13 cellular contexts compared by ENCODE assay signal in genomic region chr11:8055111-8055835, GRCh38. TPM values are rescaled to one million over a fixed set of nuclear protein-coding genes. Genes with fewer than 3 reads are reported as not detected.
DNase-seq lines count a peak whose midpoint lies in the region; ATAC-seq, FAIRE-seq and TF ChIP-seq lines count a peak whose summit lies in the region.
"Had no signal": no experiment of that assay in that cellular context is flagged by ENCODE, and none has a peak within 500 bp of the region (broad histone marks: within the 10 kb centered on the region; RNA-seq: fewer than 3 reads in every experiment).

No MANE protein-coding gene starts in this region.

- no peak for DNase-seq in activated T-cell treated with anti-CD3 and anti-CD28 coated beads, Interleukin-2, amount 50 U/mL, for 72 hours
- DNase-seq in activated T-cell treated with anti-CD3 and anti-CD28 coated beads, Interleukin-2, amount 50 U/mL, for 24 hours, result no peak
- no peak for DNase-seq in activated CD8-positive, alpha-beta T cell treated with anti-CD3 and anti-CD28 coated beads for 36 hours
- no peak for DNase-seq in keratinocyte (ENCODE audit: low read depth, low spot score)
- peak in 1 of 2 donors; percentile 6 for DNase-seq in stimulated activated naive CD8-positive, alpha-beta T cell treated with anti-CD3 and anti-CD28 coated beads, Interleukin-15, amount 100 ng/mL, for 72 hours
- no peak for DNase-seq in glomerular visceral epithelial cell (ENCODE audit: extremely low spot score)
- no peak for DNase-seq in C1 segment of cervical spinal cord (lab: John Stamatoyannopoulos, UW)
- no peak for DNase-seq in RKO (ENCODE audit: low spot score)
- DNase-seq: amniotic stem cell, NCI-H1694 had no signal

- H3K9me3 ChIP-seq in keratinocyte (ENCODE audit: control insufficient read depth, low read depth, low read length), result no peaks in the 10 kb centered on the region
- H3K9me3 ChIP-seq: tibial nerve had no signal

- intact Hi-C loops in activated CD8-positive, alpha-beta T cell treated with anti-CD3 and anti-CD28 coated beads for 36 hours (cut with micrococcal nuclease), result no loop called here

- peak overlapping the region; percentile 51 for H3K27ac Mint-ChIP-seq in activated T-cell treated with anti-CD3 and anti-CD28 coated beads, Interleukin-2, amount 50 U/mL, for 72 hours
- no peak overlapping the region for H3K27ac Mint-ChIP-seq in activated T-cell treated with anti-CD3 and anti-CD28 coated beads, Interleukin-2, amount 50 U/mL, for 24 hours
- no peak overlapping the region for H3K27ac Mint-ChIP-seq in activated CD8-positive, alpha-beta T cell treated with anti-CD3 and anti-CD28 coated beads for 36 hours
- H3K27ac Mint-ChIP-seq in stimulated activated naive CD8-positive, alpha-beta T cell treated with anti-CD3 and anti-CD28 coated beads, Interleukin-15, amount 100 ng/mL, for 72 hours, result peak overlapping the region in 1 of 2 donors; percentile 47

- H3K4me3 Mint-ChIP-seq in activated T-cell treated with anti-CD3 and anti-CD28 coated beads, Interleukin-2, amount 50 U/mL, for 72 hours, result no peak overlapping the region
- no peak overlapping the region for H3K4me3 Mint-ChIP-seq in activated T-cell treated with anti-CD3 and anti-CD28 coated beads, Interleukin-2, amount 50 U/mL, for 24 hours
- no peak overlapping the region for H3K4me3 Mint-ChIP-seq in activated CD8-positive, alpha-beta T cell treated with anti-CD3 and anti-CD28 coated beads for 36 hours
- no peak overlapping the region for H3K4me3 Mint-ChIP-seq in stimulated activated naive CD8-positive, alpha-beta T cell treated with anti-CD3 and anti-CD28 coated beads, Interleukin-15, amount 100 ng/mL, for 72 hours
- H3K4me3 Mint-ChIP-seq: mesothelial cell of epicardium had no signal

- no peaks in the 10 kb centered on the region for H3K9me1 ChIP-seq in keratinocyte (ENCODE audit: control insufficient read depth, extremely low read depth, insufficient read depth, low read length)

- no peaks in the 10 kb centered on the region for H4K20me1 ChIP-seq in keratinocyte (ENCODE audit: control insufficient read depth, extremely low read depth, insufficient read depth, low read length)

- no peak overlapping the region for H3K9ac ChIP-seq in keratinocyte (ENCODE audit: control insufficient read depth, extremely low read depth, insufficient read depth, low read length)

- H3K4me1 Mint-ChIP-seq in activated T-cell treated with anti-CD3 and anti-CD28 coated beads, Interleukin-2, amount 50 U/mL, for 72 hours (ENCODE audit: low read depth), result peaks cover 12% of the 10 kb centered on the region
- H3K4me1 Mint-ChIP-seq in activated T-cell treated with anti-CD3 and anti-CD28 coated beads, Interleukin-2, amount 50 U/mL, for 24 hours (ENCODE audit: low read depth), result peaks cover 7% of the 10 kb centered on the region
- peaks cover 7% of the 10 kb centered on the region for H3K4me1 Mint-ChIP-seq in activated CD8-positive, alpha-beta T cell treated with anti-CD3 and anti-CD28 coated beads for 36 hours (ENCODE audit: low read depth)
- H3K4me1 Mint-ChIP-seq in stimulated activated naive CD8-positive, alpha-beta T cell treated with anti-CD3 and anti-CD28 coated beads, Interleukin-15, amount 100 ng/mL, for 72 hours, result peaks cover 11% of the 10 kb centered on the region

- no peaks in the 10 kb centered on the region for H3K4me1 ChIP-seq in keratinocyte (ENCODE audit: control insufficient read depth, extremely low read depth, insufficient read depth, low read length)

- no peaks in the 10 kb centered on the region for H3K9me3 Mint-ChIP-seq in activated T-cell treated with anti-CD3 and anti-CD28 coated beads, Interleukin-2, amount 50 U/mL, for 72 hours
- no peaks in the 10 kb centered on the region for H3K9me3 Mint-ChIP-seq in activated T-cell treated with anti-CD3 and anti-CD28 coated beads, Interleukin-2, amount 50 U/mL, for 24 hours
- H3K9me3 Mint-ChIP-seq in activated CD8-positive, alpha-beta T cell treated with anti-CD3 and anti-CD28 coated beads for 36 hours, result no peaks in the 10 kb centered on the region
- H3K9me3 Mint-ChIP-seq in stimulated activated naive CD8-positive, alpha-beta T cell treated with anti-CD3 and anti-CD28 coated beads, Interleukin-15, amount 100 ng/mL, for 72 hours, result no peaks in the 10 kb centered on the region
- H3K9me3 Mint-ChIP-seq: mesothelial cell of epicardium had no signal

- H3K36me3 ChIP-seq in keratinocyte (ENCODE audit: control insufficient read depth in 2 of 2, extremely low read depth in 1 of 2, insufficient read depth in 2 of 2, low read length in 2 of 2), result no peaks in the 10 kb centered on the region
- H3K36me3 ChIP-seq: tibial nerve had no signal

- H3K27ac ChIP-seq in keratinocyte (ENCODE audit: control insufficient read depth, insufficient read depth, low read length), result no peak overlapping the region

- no peak overlapping the region for H3K4me2 ChIP-seq in keratinocyte (ENCODE audit: control insufficient read depth, extremely low read depth, insufficient read depth, low read depth, low read length)

- peaks cover 12% of the 10 kb centered on the region for H3K27me3 Mint-ChIP-seq in activated T-cell treated with anti-CD3 and anti-CD28 coated beads, Interleukin-2, amount 50 U/mL, for 72 hours (ENCODE audit: low read depth)
- H3K27me3 Mint-ChIP-seq in activated T-cell treated with anti-CD3 and anti-CD28 coated beads, Interleukin-2, amount 50 U/mL, for 24 hours, result no peaks in the 10 kb centered on the region
- H3K27me3 Mint-ChIP-seq in activated CD8-positive, alpha-beta T cell treated with anti-CD3 and anti-CD28 coated beads for 36 hours, result peaks cover 1% of the 10 kb centered on the region
- peaks cover 17% of the 10 kb centered on the region for H3K27me3 Mint-ChIP-seq in stimulated activated naive CD8-positive, alpha-beta T cell treated with anti-CD3 and anti-CD28 coated beads, Interleukin-15, amount 100 ng/mL, for 72 hours

- H3K4me3 ChIP-seq in keratinocyte (ENCODE audit: control insufficient read depth in 2 of 3, extremely low read depth in 1 of 3, insufficient read depth in 2 of 3, low read depth in 1 of 3, low read length in 3 of 3), result no peak overlapping the region
- H3K4me3 ChIP-seq: tibial nerve had no signal

- no peaks in the 10 kb centered on the region for H3K79me2 ChIP-seq in keratinocyte (ENCODE audit: control insufficient read depth, insufficient read depth, low read length)

- no peak overlapping the region for H2AFZ ChIP-seq in keratinocyte (ENCODE audit: control insufficient read depth, low read length)

- FAIRE-seq in keratinocyte (lab: Jason Lieb, UNC), result no peak
- FAIRE-seq: endometrium had no signal

- CTCF ChIA-PET in activated CD8-positive, alpha-beta T cell treated with anti-CD3 and anti-CD28 coated beads for 36 hours (lab: Charles Lee), result interaction anchor here (0.6 to 1.3 kb wide), 3 partner anchors 10 to 44 kb away, joined by 3 to 8 read pairs (median 3); no protein-coding TSS in a partner anchor

- peak; percentile 25 to 36 for ATAC-seq in activated T-cell treated with anti-CD3 and anti-CD28 coated beads, Interleukin-2, amount 50 U/mL, for 72 hours (replicated peaks in 1 of 2)
- peak; percentile 56 for ATAC-seq in activated CD8-positive, alpha-beta T cell treated with anti-CD3 and anti-CD28 coated beads for 36 hours
- ATAC-seq in stimulated activated naive CD8-positive, alpha-beta T cell treated with anti-CD3 and anti-CD28 coated beads, Interleukin-15, amount 100 ng/mL, for 72 hours, result peak; percentile 44

- H3K36me3 Mint-ChIP-seq in activated T-cell treated with anti-CD3 and anti-CD28 coated beads, Interleukin-2, amount 50 U/mL, for 72 hours (ENCODE audit: insufficient read depth in 2 of 2), result no peaks in the 10 kb centered on the region
- H3K36me3 Mint-ChIP-seq in activated T-cell treated with anti-CD3 and anti-CD28 coated beads, Interleukin-2, amount 50 U/mL, for 24 hours (ENCODE audit: low read depth), result no peaks in the 10 kb centered on the region
- no peaks in the 10 kb centered on the region for H3K36me3 Mint-ChIP-seq in activated CD8-positive, alpha-beta T cell treated with anti-CD3 and anti-CD28 coated beads for 36 hours (ENCODE audit: low read depth)
- H3K36me3 Mint-ChIP-seq: mesothelial cell of epicardium had no signal

- peak; percentile 7 for TF ChIP-seq CTCF in activated CD8-positive, alpha-beta T cell treated with anti-CD3 and anti-CD28 coated beads for 36 hours (IDR thresholded peaks at IDR 0.05)
- peak; percentile 7 to 26 (median 9) for TF ChIP-seq CTCF in keratinocyte (optimal IDR thresholded peaks at IDR 0.05 in 1 of 3, IDR thresholded peaks at IDR 0.05 in 1 of 3, conservative IDR thresholded peaks at IDR 0.05 in 1 of 3; ENCODE audit: extremely low read depth in 1 of 3, insufficient read depth in 2 of 3, low read length in 3 of 3)

- POLR2A ChIA-PET in activated CD8-positive, alpha-beta T cell treated with anti-CD3 and anti-CD28 coated beads for 36 hours (lab: Charles Lee), result no interaction called here

- dilution Hi-C loops in keratinocyte (cut with MboI; ENCODE audit: extremely low pct_ligation_motif_present, low sequenced_read_pairs), result no loop called here

- no peaks in the 10 kb centered on the region for H3K27me3 ChIP-seq in keratinocyte (ENCODE audit: control insufficient read depth, extremely low read depth, insufficient read depth, low read length)
- H3K27me3 ChIP-seq: tibial nerve had no signal

RNA-seq across cellular contexts. Expression of gene TUB, which starts 25.7 kb away (rescaled TPM):
- under 1 TPM; 0.10 to 0.32 TPM for total RNA-seq in activated T-cell treated with anti-CD3 and anti-CD28 coated beads, Interleukin-2, amount 50 U/mL, for 72 hours
- under 1 TPM; 0.05 to 0.16 TPM for total RNA-seq in activated CD8-positive, alpha-beta T cell treated with anti-CD3 and anti-CD28 coated beads for 36 hours
- 0.40 to 0.97 TPM (median 0.84 TPM) in 3 replicates for polyA plus RNA-seq in keratinocyte
- 0.10 TPM for polyA plus RNA-seq in keratinocyte (2011; ENCODE audit: low read depth)
- 0.45 and 0.55 TPM in 2 replicates for polyA plus RNA-seq in keratinocyte (2011; cell fraction: cytosol; rRNA removed)
- 0.92 and 1.1 TPM in 2 replicates for polyA plus RNA-seq in keratinocyte (2011; cell fraction: nucleus; rRNA removed)
- 0.14 and 0.87 TPM in 2 replicates for polyA plus RNA-seq in keratinocyte (2012; ENCODE audit: low replicate concordance)
- polyA minus RNA-seq in keratinocyte, result 0.53 to 2.0 TPM (median 0.83 TPM) in 3 replicates
- 1.3 TPM for polyA minus RNA-seq in keratinocyte (2011; cell fraction: cytosol; rRNA and poly(A)+ RNA removed)
- 0.32 and 0.62 TPM in 2 replicates for polyA minus RNA-seq in keratinocyte (2011; cell fraction: nucleus; rRNA and poly(A)+ RNA removed)
